Comparison of ENCODE assay signal across 16 cellular contexts in the genomic region with DNA sequence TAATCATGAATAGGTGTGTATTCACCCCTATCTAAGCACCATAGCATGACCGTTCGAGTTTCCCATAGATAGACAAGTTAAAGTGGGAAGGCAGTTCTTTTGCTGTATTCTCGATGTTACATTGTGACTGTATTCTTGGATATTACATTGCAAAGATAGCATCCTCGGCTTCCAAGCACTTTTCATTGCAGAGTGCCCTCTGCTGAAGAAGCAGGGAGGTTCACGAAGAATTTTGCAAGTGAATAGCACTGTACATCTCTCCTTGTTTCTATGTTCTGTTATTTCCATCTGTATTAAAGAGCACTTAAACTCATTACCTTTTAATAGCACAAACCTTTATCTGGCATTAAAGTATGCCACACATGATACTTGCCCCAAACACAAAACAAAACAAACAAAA.
A peak's percentile ranks its signal among the peaks of the same experiment; 100 is the strongest.
DNase-seq lines count a peak whose midpoint lies in the region; ATAC-seq and TF ChIP-seq lines count a peak whose summit lies in the region.
"Had no signal": no experiment of that assay in that cellular context is flagged by ENCODE, and none has a peak within 500 bp of the region (broad histone marks: within the 10 kb centered on the region; RNA-seq: fewer than 3 reads in every experiment).

No MANE protein-coding gene starts in this region.

- POLR2A ChIA-PET in MCF 10A (lab: Yijun Ruan, JAX), result no interaction called here

- peak; percentile 16 for DNase-seq in MCF 10A (ENCODE audit: unreplicated experiment)
- DNase-seq in breast epithelium (ENCODE audit: low spot score in 2 of 2), result no peak
- peak; percentile 0 for DNase-seq in OCI-M1 (lab: John Stamatoyannopoulos, UW)
- no peak for DNase-seq in epithelial cell of proximal tubule (ENCODE audit: low read depth)
- peak; percentile 13 for DNase-seq in testis
- DNase-seq in activated T-cell treated with anti-CD3 and anti-CD28 coated beads, Interleukin-2, amount 50 U/mL, for 4 hours, result no peak
- no peak for DNase-seq in GM23248
- DNase-seq in NCI-H1436 treated with DMSO at 0.1 percent for 48 hours (lab: John Stamatoyannopoulos, UW), result no peak
- DNase-seq: activated CD4-positive, alpha-beta T cell treated with anti-CD3 and anti-CD28 coated beads, Interleukin-2, amount 10 ng/mL, durations not matched to agents 24 days and 14 days; activated T-cell treated with anti-CD3 and anti-CD28 coated beads, Interleukin-2, amount 50 U/mL, for 48 hours; amniotic stem cell; dorsolateral prefrontal cortex; retina; stimulated activated CD4-positive, alpha-beta T cell treated with anti-CD3 and anti-CD28 coated beads, Interleukin-4, amount 100 ng/mL, for 1 hour had no signal

- no peaks in the 10 kb centered on the region for H3K4me1 Mint-ChIP-seq in MCF 10A (ENCODE audit: insufficient read depth, unreplicated experiment)
- H3K4me1 Mint-ChIP-seq in activated T-cell treated with anti-CD3 and anti-CD28 coated beads, Interleukin-2, amount 50 U/mL, for 4 hours (ENCODE audit: low read depth), result no peaks in the 10 kb centered on the region
- H3K4me1 Mint-ChIP-seq: activated CD4-positive, alpha-beta T cell treated with anti-CD3 and anti-CD28 coated beads, Interleukin-2, amount 10 ng/mL, durations not matched to agents 24 days and 14 days; B cell; stimulated activated effector memory CD8-positive, alpha-beta T cell treated with anti-CD3 and anti-CD28 coated beads, Interleukin-12 subunit alpha, Interleukin-12 subunit beta, amount 100 ng/mL, for 72 hours had no signal

- intact Hi-C loops in MCF 10A (cut with micrococcal nuclease), result loop anchor here (1.0 to 10.0 kb wide), 5 partner anchors 98 to 688 kb away; no protein-coding TSS in a partner anchor
- intact Hi-C loops in breast epithelium (cut with DNase I; ENCODE audit: low total_unique reads), result no loop called here
- intact Hi-C loops in testis (cut with DNase I; ENCODE audit: low total_unique reads), result no loop called here

- no peaks in the 10 kb centered on the region for H3K9me2 ChIP-seq in GM23248 (ENCODE audit: insufficient read depth)

- H3K4me1 ChIP-seq in breast epithelium (no peaks in the 10 kb centered on the region), testis (no peaks in the 10 kb centered on the region), GM23248 (ENCODE audit: insufficient read depth) (no peaks in the 10 kb centered on the region)

- no peak overlapping the region for H3K4me2 ChIP-seq in GM23248 (ENCODE audit: unreplicated experiment)

- no peaks in the 10 kb centered on the region for H3K27me3 Mint-ChIP-seq in MCF 10A (ENCODE audit: insufficient read depth, unreplicated experiment)
- H3K27me3 Mint-ChIP-seq in activated T-cell treated with anti-CD3 and anti-CD28 coated beads, Interleukin-2, amount 50 U/mL, for 4 hours (ENCODE audit: low read depth), result no peaks in the 10 kb centered on the region
- H3K27me3 Mint-ChIP-seq: activated CD4-positive, alpha-beta T cell treated with anti-CD3 and anti-CD28 coated beads, Interleukin-2, amount 10 ng/mL, durations not matched to agents 24 days and 14 days; B cell had no signal

- no TSS peak for BruUV-seq in MCF 10A (replicated peaks; lab: Mats Ljungman, UMichigan)

- H3K79me2 ChIP-seq in GM23248 (ENCODE audit: insufficient read depth), result no peaks in the 10 kb centered on the region

- H3K27ac Mint-ChIP-seq in MCF 10A (ENCODE audit: low read depth, unreplicated experiment), result no peak overlapping the region
- H3K27ac Mint-ChIP-seq: activated CD4-positive, alpha-beta T cell treated with anti-CD3 and anti-CD28 coated beads, Interleukin-2, amount 10 ng/mL, durations not matched to agents 24 days and 14 days; B cell; stimulated activated effector memory CD8-positive, alpha-beta T cell treated with anti-CD3 and anti-CD28 coated beads, Interleukin-12 subunit alpha, Interleukin-12 subunit beta, amount 100 ng/mL, for 72 hours had no signal

- no peak for ATAC-seq in activated T-cell treated with anti-CD3 and anti-CD28 coated beads, Interleukin-2, amount 50 U/mL, for 4 hours
- ATAC-seq: stimulated activated effector memory CD8-positive, alpha-beta T cell treated with anti-CD3 and anti-CD28 coated beads, Interleukin-12 subunit alpha, Interleukin-12 subunit beta, amount 100 ng/mL, for 72 hours had no signal

- TF ChIP-seq CTCF in MCF 10A (IDR thresholded peaks at IDR 0.05; ENCODE audit: unreplicated experiment) (no peak), breast epithelium (IDR thresholded peaks at IDR 0.05) (no peak), epithelial cell of proximal tubule (conservative IDR thresholded peaks at IDR 0.05; ENCODE audit: low read depth, low read length) (peak; percentile 51), testis (IDR thresholded peaks at IDR 0.05) (no peak)

- TF ChIP-seq POLR2A in breast epithelium (IDR thresholded peaks at IDR 0.05) (no peak), testis (IDR thresholded peaks at IDR 0.05) (no peak)

- CTCF ChIA-PET in MCF 10A (lab: Yijun Ruan, JAX), result interaction anchor here (1.0 to 2.1 kb wide), 5 partner anchors 10 to 603 kb away, joined by 3 to 10 read pairs (median 4); no protein-coding TSS in a partner anchor

- H3K27me3 ChIP-seq in breast epithelium (peaks cover 0 to 24% of the 10 kb centered on the region in 2 donors), testis (no peaks in the 10 kb centered on the region), GM23248 (replicated peaks; ENCODE audit: insufficient read depth) (no peaks in the 10 kb centered on the region)

- 16 to 34% methylated on average over 5 of the region's 5 CpGs for WGBS in testis, 2 donors
- 9 to 11% methylated on average over 4 to 5 of the region's 5 CpGs for WGBS in GM23248 (ENCODE audit: low coverage in 1 of 2, low lambda C conversion rate in 2 of 2, missing lambda C conversion rate in 2 of 2), 2 experiments

- no peak overlapping the region for H3K4me3 Mint-ChIP-seq in MCF 10A (ENCODE audit: unreplicated experiment)
- no peak overlapping the region for H3K4me3 Mint-ChIP-seq in activated T-cell treated with anti-CD3 and anti-CD28 coated beads, Interleukin-2, amount 50 U/mL, for 4 hours
- H3K4me3 Mint-ChIP-seq: activated CD4-positive, alpha-beta T cell treated with anti-CD3 and anti-CD28 coated beads, Interleukin-2, amount 10 ng/mL, durations not matched to agents 24 days and 14 days; B cell; stimulated activated effector memory CD8-positive, alpha-beta T cell treated with anti-CD3 and anti-CD28 coated beads, Interleukin-12 subunit alpha, Interleukin-12 subunit beta, amount 100 ng/mL, for 72 hours had no signal

- no peak overlapping the region for H3K4me3 ChIP-seq in breast epithelium
- no peak overlapping the region for H3K4me3 ChIP-seq in epithelial cell of proximal tubule (ENCODE audit: low read depth, low read length)
- H3K4me3 ChIP-seq in testis, result no peak overlapping the region
- no peak overlapping the region for H3K4me3 ChIP-seq in GM23248
- H3K4me3 ChIP-seq: dorsolateral prefrontal cortex had no signal

- no peaks in the 10 kb centered on the region for H4K20me1 ChIP-seq in GM23248 (ENCODE audit: insufficient read depth)

- no peaks in the 10 kb centered on the region for H3K9me3 Mint-ChIP-seq in MCF 10A (ENCODE audit: unreplicated experiment)
- no peaks in the 10 kb centered on the region for H3K9me3 Mint-ChIP-seq in activated T-cell treated with anti-CD3 and anti-CD28 coated beads, Interleukin-2, amount 50 U/mL, for 4 hours
- H3K9me3 Mint-ChIP-seq: activated CD4-positive, alpha-beta T cell treated with anti-CD3 and anti-CD28 coated beads, Interleukin-2, amount 10 ng/mL, durations not matched to agents 24 days and 14 days; stimulated activated effector memory CD8-positive, alpha-beta T cell treated with anti-CD3 and anti-CD28 coated beads, Interleukin-12 subunit alpha, Interleukin-12 subunit beta, amount 100 ng/mL, for 72 hours had no signal

- H3K36me3 ChIP-seq in breast epithelium, result no peaks in the 10 kb centered on the region
- H3K36me3 ChIP-seq in testis (ENCODE audit: low read depth, missing control alignments), result no peaks in the 10 kb centered on the region
- H3K36me3 ChIP-seq in GM23248 (ENCODE audit: low read depth), result no peaks in the 10 kb centered on the region

- H3K27ac ChIP-seq in breast epithelium (no peak overlapping the region), testis (no peak overlapping the region), GM23248 (no peak overlapping the region)
- H3K27ac ChIP-seq: dorsolateral prefrontal cortex had no signal

- H3K9me3 ChIP-seq in breast epithelium (no peaks in the 10 kb centered on the region), testis (no peaks in the 10 kb centered on the region), GM23248 (ENCODE audit: low read depth) (no peaks in the 10 kb centered on the region)

- no peaks in the 10 kb centered on the region for H3K36me3 Mint-ChIP-seq in MCF 10A (ENCODE audit: insufficient read depth, unreplicated experiment)
- no peaks in the 10 kb centered on the region for H3K36me3 Mint-ChIP-seq in activated T-cell treated with anti-CD3 and anti-CD28 coated beads, Interleukin-2, amount 50 U/mL, for 4 hours (ENCODE audit: insufficient read depth)
- H3K36me3 Mint-ChIP-seq: stimulated activated effector memory CD8-positive, alpha-beta T cell treated with anti-CD3 and anti-CD28 coated beads, Interleukin-12 subunit alpha, Interleukin-12 subunit beta, amount 100 ng/mL, for 72 hours had no signal

- in situ Hi-C loops in GM23248 (cut with MboI), result no loop called here

- no peak overlapping the region for H3K9ac ChIP-seq in GM23248

- H2AFZ ChIP-seq in GM23248, result no peak overlapping the region

- H3F3A ChIP-seq in GM23248 (ENCODE audit: insufficient read depth), result no peaks in the 10 kb centered on the region

Comparison
In these comparisons a context has a peak if more than half of its experiments do, and no peak if none do; other contexts are left out.
1. DNase-seq: peak in MCF 10A (single experiment), OCI-M1 (single experiment) and testis (single experiment); none in breast epithelium (0 of 2), epithelial cell of proximal tubule (single experiment), activated T-cell treated with anti-CD3 and anti-CD28 coated beads, Interleukin-2, amount 50 U/mL, for 4 hours (single experiment), GM23248 (single experiment) and NCI-H1436 treated with DMSO at 0.1 percent for 48 hours (single experiment).